In genomic region chr4:41538887-41539498, GRCh38 we compare ENCODE assay signal across 11 cellular contexts. TPM values are rescaled to one million over a fixed set of nuclear protein-coding genes. Genes with fewer than 3 reads are reported as not detected.
DNase-seq lines count a peak whose midpoint lies in the region; ATAC-seq and TF ChIP-seq lines count a peak whose summit lies in the region.
"Had no signal": no experiment of that assay in that cellular context is flagged by ENCODE, and none has a peak within 500 bp of the region (broad histone marks: within the 10 kb centered on the region; RNA-seq: fewer than 3 reads in every experiment).

No MANE protein-coding gene starts in this region.

- no peak for ATAC-seq in lung (ENCODE audit: insufficient read depth, low FRiP score)
- ATAC-seq in stimulated activated naive CD8-positive, alpha-beta T cell treated with anti-CD3 and anti-CD28 coated beads, Interleukin-15, amount 100 ng/mL, for 72 hours = no peak
- ATAC-seq: activated T-helper 17 cell treated with anti-CD3 and anti-CD28 coated beads, Interleukin-2, amount 50 U/mL, for 72 hours; HCT116 had no signal

- H3K4me1 ChIP-seq in lung (ENCODE audit: control insufficient read depth in 2 of 2, insufficient read depth in 2 of 2, low read length in 2 of 2) (peaks cover 9 to 32% of the 10 kb centered on the region in 2 donors), suprapubic skin (peaks cover 36% of the 10 kb centered on the region)

- no peak for TF ChIP-seq POLR2A in suprapubic skin (IDR thresholded peaks at IDR 0.05)

- no peak for TF ChIP-seq CTCF in lung (IDR thresholded peaks at IDR 0.05; ENCODE audit: control extremely low read depth, extremely low read depth)
- no peak for TF ChIP-seq CTCF in suprapubic skin (IDR thresholded peaks at IDR 0.05)
- no peak for TF ChIP-seq CTCF in GM10248 (IDR thresholded peaks at IDR 0.05; ENCODE audit: control extremely low read depth, extremely low read depth, low read depth, missing control alignments)

- no peak for TF ChIP-seq EP300 in suprapubic skin (IDR thresholded peaks at IDR 0.05)

- no peak overlapping the region for H3K27ac Mint-ChIP-seq in stimulated activated naive CD8-positive, alpha-beta T cell treated with anti-CD3 and anti-CD28 coated beads, Interleukin-15, amount 100 ng/mL, for 72 hours
- H3K27ac Mint-ChIP-seq: activated T-helper 17 cell treated with anti-CD3 and anti-CD28 coated beads, Interleukin-2, amount 50 U/mL, for 72 hours had no signal

- H3K4me3 ChIP-seq in lung (peak overlapping the region; percentile 30), suprapubic skin (no peak overlapping the region)

- H3K36me3 ChIP-seq in lung (ENCODE audit: control insufficient read depth in 2 of 2, insufficient read depth in 2 of 2, low read length in 2 of 2) (no peaks in the 10 kb centered on the region), suprapubic skin (no peaks in the 10 kb centered on the region)

- H3K9me3 ChIP-seq in lung (ENCODE audit: control insufficient read depth in 2 of 2, insufficient read depth in 1 of 2, low read length in 1 of 2) (no peaks in the 10 kb centered on the region), suprapubic skin (no peaks in the 10 kb centered on the region)

- no peaks in the 10 kb centered on the region for H3K4me1 Mint-ChIP-seq in stimulated activated naive CD8-positive, alpha-beta T cell treated with anti-CD3 and anti-CD28 coated beads, Interleukin-15, amount 100 ng/mL, for 72 hours
- H3K4me1 Mint-ChIP-seq: activated T-helper 17 cell treated with anti-CD3 and anti-CD28 coated beads, Interleukin-2, amount 50 U/mL, for 72 hours had no signal

- H3K27ac ChIP-seq in lung (ENCODE audit: low read depth in 1 of 2, low read length in 1 of 2) = peak overlapping the region; percentile 80 to 87
- peak overlapping the region; percentile 47 for H3K27ac ChIP-seq in suprapubic skin

- H3K27me3 Mint-ChIP-seq in stimulated activated naive CD8-positive, alpha-beta T cell treated with anti-CD3 and anti-CD28 coated beads, Interleukin-15, amount 100 ng/mL, for 72 hours = peaks cover 7% of the 10 kb centered on the region
- H3K27me3 Mint-ChIP-seq: activated T-helper 17 cell treated with anti-CD3 and anti-CD28 coated beads, Interleukin-2, amount 50 U/mL, for 72 hours had no signal

- DNase-seq in HT1080 (ENCODE audit: low read depth) (peak; percentile 71), dermis blood vessel endothelial cell (peak; percentile 71), lung (ENCODE audit: low spot score) (no peak), suprapubic skin (ENCODE audit: low spot score in 2 of 2) (no peak), GM10248 (ENCODE audit: extremely low spot score) (no peak), 8988T (no peak)
- no peak for DNase-seq in activated CD4-positive, CD25-positive, alpha-beta regulatory T cell treated with anti-CD3 and anti-CD28 coated beads, Interleukin-2, amount 50 U/mL, for 72 hours
- DNase-seq in stimulated activated naive CD8-positive, alpha-beta T cell treated with anti-CD3 and anti-CD28 coated beads, Interleukin-15, amount 100 ng/mL, for 72 hours = no peak
- DNase-seq: NCI-H1105 had no signal

- WGBS in lung, 2 donors = 67 to 70% methylated on average over 12 of the region's 12 CpGs
- WGBS in suprapubic skin = 28% methylated on average over 12 of the region's 12 CpGs

- CTCF ChIA-PET in GM10248 (lab: Yijun Ruan, JAX) = interaction anchor here (1.6 kb wide), 1 partner anchor 104 kb away, joined by 3 read pairs; no protein-coding TSS in a partner anchor

- H3K27me3 ChIP-seq in lung (ENCODE audit: control insufficient read depth, insufficient read depth) (no peaks in the 10 kb centered on the region), suprapubic skin (no peaks in the 10 kb centered on the region)

- H3K4me3 Mint-ChIP-seq in stimulated activated naive CD8-positive, alpha-beta T cell treated with anti-CD3 and anti-CD28 coated beads, Interleukin-15, amount 100 ng/mL, for 72 hours = no peak overlapping the region
- H3K4me3 Mint-ChIP-seq: activated T-helper 17 cell treated with anti-CD3 and anti-CD28 coated beads, Interleukin-2, amount 50 U/mL, for 72 hours had no signal

- no peaks in the 10 kb centered on the region for H3K9me3 Mint-ChIP-seq in stimulated activated naive CD8-positive, alpha-beta T cell treated with anti-CD3 and anti-CD28 coated beads, Interleukin-15, amount 100 ng/mL, for 72 hours

- POLR2A ChIA-PET in GM10248 (lab: Yijun Ruan, JAX) = no interaction called here

RNA-seq across cellular contexts. Expression of gene LIMCH1, which starts 1.0 kb away (rescaled TPM):
- total RNA-seq in HT1080 (2014; rRNA removed; shearing (Covaris generic)) = 10.6 and 25.9 TPM in 2 replicates
- 7.1 and 13.1 TPM in 2 replicates for polyA plus RNA-seq in HT1080 (2015; cell fraction: cytosol; rRNA removed)
- 95.0 and 103 TPM in 2 replicates for polyA plus RNA-seq in HT1080 (2015; cell fraction: nucleus; rRNA removed)
- total RNA-seq in dermis blood vessel endothelial cell (44.5 and 53.8 TPM in 2 replicates), lung (100 to 1,000 TPM; 204 to 299 TPM), suprapubic skin (10 to 100 TPM in 3 of 4 donors, 1 to 10 TPM in 1; 8.5 to 32.6 (median 27.0) TPM)
- 10 to 100 TPM; 43.4 to 52.3 TPM for polyA plus RNA-seq in lung
- total RNA-seq: activated T-helper 17 cell treated with anti-CD3 and anti-CD28 coated beads, Interleukin-2, amount 50 U/mL, for 72 hours had no signal

Comparison
In these comparisons a context has a peak if more than half of its experiments do, and no peak if none do; other contexts are left out.
1. DNase-seq: peak in HT1080 (single experiment) and dermis blood vessel endothelial cell (single experiment); none in lung (single experiment), suprapubic skin (0 of 2), GM10248 (single experiment), activated CD4-positive, CD25-positive, alpha-beta regulatory T cell treated with anti-CD3 and anti-CD28 coated beads, Interleukin-2, amount 50 U/mL, for 72 hours (single experiment), 8988T (single experiment) and stimulated activated naive CD8-positive, alpha-beta T cell treated with anti-CD3 and anti-CD28 coated beads, Interleukin-15, amount 100 ng/mL, for 72 hours (0 of 2).